17 cellular contexts compared by ENCODE assay signal in the genomic region with DNA sequence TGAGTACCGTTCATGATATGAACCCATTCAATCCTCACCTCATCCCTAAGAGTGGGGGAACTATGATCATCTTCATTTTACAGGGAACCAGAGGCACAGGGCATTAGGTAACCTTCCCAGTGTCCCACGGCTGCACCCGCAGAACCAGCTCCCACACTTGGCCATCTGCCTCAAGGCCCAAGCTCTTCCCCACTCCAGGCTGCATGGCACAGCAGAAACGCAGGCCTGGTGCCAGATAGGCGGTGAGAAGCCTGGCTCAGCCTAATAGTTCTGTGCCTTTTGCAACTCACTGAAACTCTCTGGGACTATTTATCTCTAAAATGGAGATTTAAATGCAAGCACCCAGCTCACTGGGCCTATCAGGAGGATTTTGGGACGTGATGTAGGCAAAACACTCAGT.
DNase-seq lines count a peak whose midpoint lies in the region; ATAC-seq, FAIRE-seq and TF ChIP-seq lines count a peak whose summit lies in the region.
"Had no signal": no experiment of that assay in that cellular context is flagged by ENCODE, and none has a peak within 500 bp of the region (broad histone marks: within the 10 kb centered on the region; RNA-seq: fewer than 3 reads in every experiment).

No MANE protein-coding gene starts in this region.

- no peak overlapping the region for H3K4me2 ChIP-seq in OCI-LY7 (ENCODE audit: low read length)
- H3K4me2 ChIP-seq: PC-9 had no signal

- no peak overlapping the region for H3K27ac Mint-ChIP-seq in activated CD8-positive, alpha-beta memory T cell treated with anti-CD3 and anti-CD28 coated beads, Interleukin-2, amount 10 ng/mL, durations not matched to agents 7 days and 5 days

- no peaks in the 10 kb centered on the region for H3K36me3 Mint-ChIP-seq in activated CD8-positive, alpha-beta memory T cell treated with anti-CD3 and anti-CD28 coated beads, Interleukin-2, amount 10 ng/mL, durations not matched to agents 7 days and 5 days

- BruUV-seq in OCI-LY7 (replicated peaks; lab: Mats Ljungman, UMichigan), result no TSS peak

- no peaks in the 10 kb centered on the region for H3K4me1 ChIP-seq in left ventricle myocardium inferior
- H3K4me1 ChIP-seq in pancreas, result no peaks in the 10 kb centered on the region
- H3K4me1 ChIP-seq in OCI-LY7 (ENCODE audit: insufficient read depth, low read length, poor library complexity, severe bottlenecking), result no peaks in the 10 kb centered on the region

- no peaks in the 10 kb centered on the region for H3K9me3 ChIP-seq in left ventricle myocardium inferior (replicated peaks)
- no peaks in the 10 kb centered on the region for H3K9me3 ChIP-seq in pancreas
- H3K9me3 ChIP-seq in OCI-LY7 (ENCODE audit: low read length), result no peaks in the 10 kb centered on the region

- CTCF ChIA-PET in activated CD8-positive, alpha-beta memory T cell treated with anti-CD3 and anti-CD28 coated beads, Interleukin-2, amount 10 ng/mL, durations not matched to agents 7 days and 5 days (lab: Charles Lee), result no interaction called here
- CTCF ChIA-PET in OCI-LY7 (lab: Charles Lee; ENCODE audit: unreplicated experiment), result no interaction called here

- no peaks in the 10 kb centered on the region for H3K4me1 Mint-ChIP-seq in activated CD8-positive, alpha-beta memory T cell treated with anti-CD3 and anti-CD28 coated beads, Interleukin-2, amount 10 ng/mL, durations not matched to agents 7 days and 5 days

- no peaks in the 10 kb centered on the region for H3K79me2 ChIP-seq in OCI-LY7 (ENCODE audit: insufficient read depth, low read depth, low read length)

- POLR2A ChIA-PET in OCI-LY7 (lab: Charles Lee), result no interaction called here

- H3K36me3 ChIP-seq in left ventricle myocardium inferior (no peaks in the 10 kb centered on the region), pancreas (no peaks in the 10 kb centered on the region), OCI-LY7 (ENCODE audit: insufficient read depth, low read length) (no peaks in the 10 kb centered on the region), H7 (replicated peaks; ENCODE audit: control insufficient read depth, insufficient read depth, low read length) (no peaks in the 10 kb centered on the region)

- H3K4me3 ChIP-seq in left ventricle myocardium inferior (no peak overlapping the region), pancreas (no peak overlapping the region), OCI-LY7 (ENCODE audit: low read depth, low read length, poor library complexity, severe bottlenecking) (no peak overlapping the region), H7 (ENCODE audit: insufficient read depth, low read depth, low read length) (no peak overlapping the region)
- H3K4me3 ChIP-seq: PC-9, SK-N-MC had no signal

- WGBS in pancreas, 2 donors, result 43 to 44% methylated on average over 6 of the region's 6 CpGs

- H4K20me1 ChIP-seq in OCI-LY7 (ENCODE audit: insufficient read depth, low read length), result no peaks in the 10 kb centered on the region

- no peak for ATAC-seq in activated CD8-positive, alpha-beta memory T cell treated with anti-CD3 and anti-CD28 coated beads, Interleukin-2, amount 10 ng/mL, durations not matched to agents 7 days and 5 days
- ATAC-seq in pancreas, result peak in 3 of 4 donors; percentile 41 to 69 (median 45)
- ATAC-seq in HG02885 (IDR thresholded peaks at IDR 0.05; ENCODE audit: poor library complexity, unreplicated experiment), result no peak
- ATAC-seq in HG02642 (IDR thresholded peaks at IDR 0.05; ENCODE audit: poor library complexity, unreplicated experiment), result no peak

- H2AFZ ChIP-seq in OCI-LY7 (ENCODE audit: low read length), result no peak overlapping the region
- H2AFZ ChIP-seq: PC-9 had no signal

- intact Hi-C loops in left ventricle myocardium inferior (cut with micrococcal nuclease), result no loop called here
- intact Hi-C loops in pancreas (cut with DNase I), result no loop called here
- intact Hi-C loops in OCI-LY7 (cut with micrococcal nuclease; ENCODE audit: unreplicated experiment), result no loop called here

- peak; percentile 0 for DNase-seq in activated CD8-positive, alpha-beta memory T cell treated with anti-CD3 and anti-CD28 coated beads, Interleukin-2, amount 10 ng/mL, durations not matched to agents 7 days and 5 days
- DNase-seq in activated CD8-positive, alpha-beta memory T cell treated with anti-CD3 and anti-CD28 coated beads, Interleukin-2, amount 50 U/mL, for 48 hours, result no peak
- DNase-seq in left ventricle myocardium inferior (peak; percentile 51), pancreas (peak in 2 of 6 donors; percentile 38 to 52), OCI-LY7 (ENCODE audit: low spot score) (no peak), H7 (no peak)
- DNase-seq: KBM-7, NCI-H1048, NCI-H2107, NCI-H226, NCI-H69, PC-9 had no signal

- H3K9me3 Mint-ChIP-seq in activated CD8-positive, alpha-beta memory T cell treated with anti-CD3 and anti-CD28 coated beads, Interleukin-2, amount 10 ng/mL, durations not matched to agents 7 days and 5 days (ENCODE audit: low read depth), result no peaks in the 10 kb centered on the region

- no peaks in the 10 kb centered on the region for H3K9me2 ChIP-seq in OCI-LY7 (ENCODE audit: insufficient read depth, low read length)

- H3K27me3 Mint-ChIP-seq in activated CD8-positive, alpha-beta memory T cell treated with anti-CD3 and anti-CD28 coated beads, Interleukin-2, amount 10 ng/mL, durations not matched to agents 7 days and 5 days, result no peaks in the 10 kb centered on the region

- no peak for FAIRE-seq in pancreas (lab: Jason Lieb, UNC)
- FAIRE-seq: GM18507 had no signal

- H3K27ac ChIP-seq in left ventricle myocardium inferior (replicated peaks) (no peak overlapping the region), pancreas (no peak overlapping the region), OCI-LY7 (ENCODE audit: low read depth, low read length, poor library complexity, severe bottlenecking) (no peak overlapping the region)
- H3K27ac ChIP-seq: C4-2B, PC-9, SK-N-MC had no signal

- H3K4me3 Mint-ChIP-seq in activated CD8-positive, alpha-beta memory T cell treated with anti-CD3 and anti-CD28 coated beads, Interleukin-2, amount 10 ng/mL, durations not matched to agents 7 days and 5 days, result no peak overlapping the region

- no peak for TF ChIP-seq CTCF in left ventricle myocardium inferior (IDR thresholded peaks at IDR 0.05; ENCODE audit: borderline replicate concordance)
- TF ChIP-seq CTCF in pancreas (IDR thresholded peaks at IDR 0.05), result no peak
- no peak for TF ChIP-seq CTCF in OCI-LY7 (conservative IDR thresholded peaks at IDR 0.05; ENCODE audit: low read length)

- H3K27me3 ChIP-seq in left ventricle myocardium inferior (ENCODE audit: low read depth) (peaks cover 45% of the 10 kb centered on the region), pancreas (no peaks in the 10 kb centered on the region), H7 (ENCODE audit: control insufficient read depth, insufficient read depth, low read length) (no peaks in the 10 kb centered on the region; the same call in 1 of the 2 replicates)

Comparison
In these comparisons a context has a peak if more than half of its experiments do, and no peak if none do; other contexts are left out.
1. DNase-seq: peak in activated CD8-positive, alpha-beta memory T cell treated with anti-CD3 and anti-CD28 coated beads, Interleukin-2, amount 10 ng/mL, durations not matched to agents 7 days and 5 days (single experiment) and left ventricle myocardium inferior (single experiment); none in activated CD8-positive, alpha-beta memory T cell treated with anti-CD3 and anti-CD28 coated beads, Interleukin-2, amount 50 U/mL, for 48 hours (single experiment), OCI-LY7 (single experiment) and H7 (single experiment).
2. ATAC-seq: peak in pancreas (3 of 4); none in activated CD8-positive, alpha-beta memory T cell treated with anti-CD3 and anti-CD28 coated beads, Interleukin-2, amount 10 ng/mL, durations not matched to agents 7 days and 5 days (single experiment), HG02885 (single experiment) and HG02642 (single experiment).